19 cellular contexts compared by ENCODE assay signal in the genomic region with DNA sequence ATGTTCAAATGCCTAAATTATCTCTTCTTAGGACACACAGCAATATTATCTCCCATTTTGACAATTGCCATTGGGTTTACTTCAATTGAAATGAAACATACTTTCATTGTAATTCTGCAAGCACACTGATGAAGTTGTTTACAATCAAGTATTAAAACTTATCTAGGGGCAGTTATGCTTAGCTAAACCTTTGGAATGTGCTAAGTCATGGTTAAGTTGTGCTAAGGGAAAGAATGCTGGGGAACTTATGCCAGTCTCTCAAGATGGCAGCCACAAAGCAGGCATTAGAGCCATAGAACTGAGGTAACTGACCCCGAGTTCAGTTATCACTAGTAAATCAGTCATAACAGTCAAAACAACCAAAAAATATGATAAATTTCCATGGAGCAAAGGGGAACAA. TPM values are rescaled to one million over a fixed set of nuclear protein-coding genes. Genes with fewer than 3 reads are reported as not detected.
DNase-seq lines count a peak whose midpoint lies in the region; ATAC-seq and TF ChIP-seq lines count a peak whose summit lies in the region.
"Had no signal": no experiment of that assay in that cellular context is flagged by ENCODE, and none has a peak within 500 bp of the region (broad histone marks: within the 10 kb centered on the region; RNA-seq: fewer than 3 reads in every experiment).

No MANE protein-coding gene starts in this region.

- CTCF ChIA-PET in Caco-2 (lab: Charles Lee), result no interaction called here
- CTCF ChIA-PET in PC-9 (lab: Charles Lee), result no interaction called here

- H4K20me1 ChIP-seq in PC-9 (ENCODE audit: insufficient read depth) (no peaks in the 10 kb centered on the region), fibroblast of lung (ENCODE audit: control insufficient read depth, extremely low read depth, insufficient read depth, low read length) (no peaks in the 10 kb centered on the region)

- ATAC-seq in GM19455 (IDR thresholded peaks at IDR 0.05; ENCODE audit: unreplicated experiment) (no peak), HG03135 (IDR thresholded peaks at IDR 0.05; ENCODE audit: unreplicated experiment) (no peak), GM18519 (IDR thresholded peaks at IDR 0.05; ENCODE audit: low FRiP score, unreplicated experiment) (no peak)
- ATAC-seq: activated T-cell treated with anti-CD3 and anti-CD28 coated beads, Interleukin-2, amount 50 U/mL, for 4 hours; left ventricle myocardium superior; naive thymus-derived CD4-positive, alpha-beta T cell; PC-3 had no signal

- no peaks in the 10 kb centered on the region for H3K9me3 Mint-ChIP-seq in Caco-2 (ENCODE audit: unreplicated experiment)
- H3K9me3 Mint-ChIP-seq: activated CD4-positive, alpha-beta memory T cell treated with anti-CD3 and anti-CD28 coated beads for 36 hours; activated T-cell treated with anti-CD3 and anti-CD28 coated beads, Interleukin-2, amount 50 U/mL, for 4 hours had no signal

- H3F3A ChIP-seq in PC-9 (ENCODE audit: insufficient read depth, low read depth), result no peaks in the 10 kb centered on the region

- H3K36me3 Mint-ChIP-seq in Caco-2 (ENCODE audit: insufficient read depth, unreplicated experiment), result peaks cover 4% of the 10 kb centered on the region
- H3K36me3 Mint-ChIP-seq: activated CD4-positive, alpha-beta memory T cell treated with anti-CD3 and anti-CD28 coated beads for 36 hours; activated naive CD8-positive, alpha-beta T cell treated with anti-CD3 and anti-CD28 coated beads for 36 hours; naive thymus-derived CD4-positive, alpha-beta T cell had no signal

- H3K4me3 ChIP-seq in Caco-2 (ENCODE audit: low read depth, low read length), result no peak overlapping the region
- no peak overlapping the region for H3K4me3 ChIP-seq in PC-9
- H3K4me3 ChIP-seq in fibroblast of lung (replicated peaks in 1 of 4; ENCODE audit: control extremely low read depth in 1 of 4, insufficient read depth in 1 of 4, low read depth in 3 of 4, low read length in 4 of 4), result no peak overlapping the region
- no peak overlapping the region for H3K4me3 ChIP-seq in mucosa of rectum (ENCODE audit: low read length in 2 of 2)
- H3K4me3 ChIP-seq: MG63 had no signal

- peak overlapping the region; percentile 42 for H3K27ac Mint-ChIP-seq in Caco-2 (ENCODE audit: unreplicated experiment)
- H3K27ac Mint-ChIP-seq: activated CD4-positive, alpha-beta memory T cell treated with anti-CD3 and anti-CD28 coated beads for 36 hours; activated naive CD8-positive, alpha-beta T cell treated with anti-CD3 and anti-CD28 coated beads for 36 hours; naive thymus-derived CD4-positive, alpha-beta T cell had no signal

- H3K9me3 ChIP-seq in Caco-2 (no peaks in the 10 kb centered on the region; the same call in 1 of the 2 replicates), PC-9 (ENCODE audit: insufficient read depth, low read depth) (no peaks in the 10 kb centered on the region; the same call in 1 of the 2 replicates), fibroblast of lung (ENCODE audit: control insufficient read depth, insufficient read depth, low read depth, low read length) (no peaks in the 10 kb centered on the region), mucosa of rectum (ENCODE audit: control insufficient read depth in 2 of 2, low read length in 2 of 2) (no peaks in the 10 kb centered on the region)
- H3K9me3 ChIP-seq: MG63 had no signal

- TF ChIP-seq CTCF in Caco-2 (IDR thresholded peaks at IDR 0.05; ENCODE audit: insufficient read depth in 1 of 2, low read depth in 1 of 2, low read length in 1 of 2, severe bottlenecking in 1 of 2, unreplicated experiment in 1 of 2) (no peak), PC-9 (conservative IDR thresholded peaks at IDR 0.05) (no peak), fibroblast of lung (conservative IDR thresholded peaks at IDR 0.05 in 1 of 2, IDR thresholded peaks at IDR 0.05 in 1 of 2; ENCODE audit: low read depth in 1 of 2, low read length in 2 of 2) (no peak), GM10266 (IDR thresholded peaks at IDR 0.05; ENCODE audit: control insufficient read depth, insufficient read depth, low read depth, missing control alignments) (no peak)

- H3K27me3 ChIP-seq in Caco-2 (replicated peaks; ENCODE audit: control insufficient read depth, insufficient read depth, low read length) (no peaks in the 10 kb centered on the region), PC-9 (ENCODE audit: insufficient read depth, low read depth) (no peaks in the 10 kb centered on the region), fibroblast of lung (ENCODE audit: control insufficient read depth, insufficient read depth, low read length) (no peaks in the 10 kb centered on the region), mucosa of rectum (ENCODE audit: control insufficient read depth in 2 of 2, insufficient read depth in 2 of 2, low read length in 2 of 2) (no peaks in the 10 kb centered on the region)
- H3K27me3 ChIP-seq: MG63 had no signal

- BruUV-seq in Caco-2 (replicated peaks; lab: Mats Ljungman, UMichigan) (no TSS peak), PC-9 (replicated peaks; lab: Mats Ljungman, UMichigan) (no TSS peak)

- DNase-seq in Caco-2 (no peak), PC-9 (no peak), fibroblast of lung (ENCODE audit: low read depth in 2 of 2) (peak; percentile 54 to 55), GM10266 (ENCODE audit: extremely low spot score) (no peak)
- DNase-seq: activated CD4-positive, alpha-beta memory T cell treated with anti-CD3 and anti-CD28 coated beads for 36 hours; activated naive CD8-positive, alpha-beta T cell treated with anti-CD3 and anti-CD28 coated beads for 36 hours; activated T-cell treated with anti-CD3 and anti-CD28 coated beads, Interleukin-2, amount 50 U/mL, for 4 hours; central memory CD4-positive, alpha-beta T cell; left ventricle myocardium superior; MG63; naive thymus-derived CD4-positive, alpha-beta T cell; NCI-H1930; NCI-H526; PC-3; SW 1271 had no signal

- POLR2A ChIA-PET in Caco-2 (lab: Charles Lee) (no interaction called here), PC-9 (lab: Charles Lee; ENCODE audit: unreplicated experiment) (interaction anchor here (0.6 to 0.8 kb wide), 3 partner anchors 14 to 101 kb away, joined by 3 to 6 read pairs (median 5); partner anchors contain the start of gene NT5E)

- H3K9ac ChIP-seq in fibroblast of lung (ENCODE audit: insufficient read depth, low read length) (no peak overlapping the region), mucosa of rectum (ENCODE audit: low read depth in 1 of 2, low read length in 2 of 2) (no peak overlapping the region)

- no peak overlapping the region for H3K4me3 Mint-ChIP-seq in Caco-2 (ENCODE audit: unreplicated experiment)
- H3K4me3 Mint-ChIP-seq: activated CD4-positive, alpha-beta memory T cell treated with anti-CD3 and anti-CD28 coated beads for 36 hours; activated naive CD8-positive, alpha-beta T cell treated with anti-CD3 and anti-CD28 coated beads for 36 hours; activated T-cell treated with anti-CD3 and anti-CD28 coated beads, Interleukin-2, amount 50 U/mL, for 4 hours; naive thymus-derived CD4-positive, alpha-beta T cell had no signal

- H3K4me2 ChIP-seq in PC-9 (0 out of 2 replicates have a peak overlapping the region, but pooled peaks have one; percentile 34), fibroblast of lung (ENCODE audit: extremely low read depth, insufficient read depth, low read length) (no peak overlapping the region)

- no peaks in the 10 kb centered on the region for H3K27me3 Mint-ChIP-seq in Caco-2 (ENCODE audit: insufficient read depth, unreplicated experiment)
- H3K27me3 Mint-ChIP-seq: activated naive CD8-positive, alpha-beta T cell treated with anti-CD3 and anti-CD28 coated beads for 36 hours had no signal

- H3K36me3 ChIP-seq in Caco-2 (ENCODE audit: control insufficient read depth, insufficient read depth, low read length), result no peaks in the 10 kb centered on the region
- H3K36me3 ChIP-seq in PC-9 (ENCODE audit: low read depth), result no peaks in the 10 kb centered on the region
- H3K36me3 ChIP-seq in fibroblast of lung (ENCODE audit: control insufficient read depth, insufficient read depth, low read length), result no peaks in the 10 kb centered on the region
- no peaks in the 10 kb centered on the region for H3K36me3 ChIP-seq in mucosa of rectum (ENCODE audit: control insufficient read depth in 2 of 2, insufficient read depth in 2 of 2, low read length in 2 of 2)
- H3K36me3 ChIP-seq: MG63 had no signal

- intact Hi-C loops in Caco-2 (cut with micrococcal nuclease; ENCODE audit: unreplicated experiment), result loop anchor here (1.0 kb wide), 1 partner anchor 15 kb away; no protein-coding TSS in a partner anchor
- intact Hi-C loops in PC-9 (cut with micrococcal nuclease; ENCODE audit: unreplicated experiment), result no loop called here

- no peak overlapping the region for H2AFZ ChIP-seq in PC-9
- H2AFZ ChIP-seq in fibroblast of lung (ENCODE audit: low read length), result peak overlapping the region; percentile 3

- H3K27ac ChIP-seq in PC-9 (no peak overlapping the region), fibroblast of lung (ENCODE audit: insufficient read depth, low read length) (no peak overlapping the region), mucosa of rectum (ENCODE audit: low read depth in 2 of 2, low read length in 2 of 2) (peak overlapping the region; percentile 66 to 73)

- no peaks in the 10 kb centered on the region for H3K9me2 ChIP-seq in PC-9 (ENCODE audit: insufficient read depth)

- peaks cover 24% of the 10 kb centered on the region for H3K4me1 Mint-ChIP-seq in Caco-2 (ENCODE audit: low read depth, unreplicated experiment)

- H3K4me1 ChIP-seq in Caco-2 (peaks cover 42% of the 10 kb centered on the region), PC-9 (replicated peaks; ENCODE audit: insufficient read depth) (peaks cover 14% of the 10 kb centered on the region; the same call in 1 of the 2 replicates), fibroblast of lung (ENCODE audit: control insufficient read depth, extremely low read depth, insufficient read depth, low read length) (peaks cover 2% of the 10 kb centered on the region), mucosa of rectum (ENCODE audit: control insufficient read depth in 2 of 2, insufficient read depth in 2 of 2, low read length in 2 of 2) (peaks cover 4 to 16% of the 10 kb centered on the region in 2 donors)

- no peaks in the 10 kb centered on the region for H3K79me2 ChIP-seq in PC-9 (ENCODE audit: low read depth)
- no peaks in the 10 kb centered on the region for H3K79me2 ChIP-seq in fibroblast of lung (ENCODE audit: control insufficient read depth, insufficient read depth, low read length)

RNA-seq across cellular contexts. Expression of gene NT5E, which starts 59.1 kb away (rescaled TPM):
- 1.0 and 1.5 TPM in 2 replicates for total RNA-seq in Caco-2 (2022)
- 84.6 and 90.4 TPM in 2 replicates for total RNA-seq in PC-9 (2021)
- total RNA-seq in fibroblast of lung, result 111 and 257 TPM in 2 replicates
- 217 and 324 TPM in 2 replicates for polyA plus RNA-seq in fibroblast of lung
- polyA plus RNA-seq in fibroblast of lung (2012), result 125 and 203 TPM in 2 replicates
- polyA minus RNA-seq in fibroblast of lung (ENCODE audit: low replicate concordance), result 43.7 and 113 TPM in 2 replicates

Comparison
In these comparisons a context has a peak if more than half of its experiments do, and no peak if none do; other contexts are left out.
1. DNase-seq: peak in fibroblast of lung (2 of 2); none in Caco-2 (0 of 2), PC-9 (0 of 2) and GM10266 (single experiment).
2. H3K27ac ChIP-seq: peak in mucosa of rectum (2 of 2); none in PC-9 (single experiment) and fibroblast of lung (single experiment).
3. RNA of gene NT5E, which starts 59.1 kb away (total RNA-seq): 111 to 257 TPM in fibroblast of lung and 84.6 to 90.4 TPM in PC-9; 1.0 to 1.5 TPM in Caco-2; every median in the first group is over 10 times any median in the second.